Comparison of ENCODE assay signal across 9 cellular contexts in genomic region chr16:56192644-56192960, GRCh38. TPM values are rescaled to one million over a fixed set of nuclear protein-coding genes. Genes with fewer than 3 reads are reported as not detected.
A peak's percentile ranks its signal among the peaks of the same experiment; 100 is the strongest.
DNase-seq lines count a peak whose midpoint lies in the region; ATAC-seq lines count a peak whose summit lies in the region.
"Had no signal": no experiment of that assay in that cellular context is flagged by ENCODE, and none has a peak within 500 bp of the region (broad histone marks: within the 10 kb centered on the region; RNA-seq: fewer than 3 reads in every experiment).

No MANE protein-coding gene starts in this region.

- ATAC-seq in T-cell (replicated peaks in 1 of 4) (no peak), aorta (ENCODE audit: low FRiP score) (no peak)

- 7 to 16% methylated on average over 5 of the region's 5 CpGs for WGBS in aorta, 2 donors

- peaks cover 34% of the 10 kb centered on the region for H3K4me1 Mint-ChIP-seq in activated CD4-positive, alpha-beta T cell treated with anti-CD3 and anti-CD28 coated beads, Interleukin-2, amount 10 ng/mL, durations not matched to agents 24 days and 14 days
- peaks cover 18 to 38% (median 31%) of the 10 kb centered on the region in 3 donors for H3K4me1 Mint-ChIP-seq in T-cell

- H3K4me3 Mint-ChIP-seq in activated CD4-positive, alpha-beta T cell treated with anti-CD3 and anti-CD28 coated beads, Interleukin-2, amount 10 ng/mL, durations not matched to agents 24 days and 14 days, result peak overlapping the region; percentile 55
- peak overlapping the region; percentile 74 to 77 (median 77) for H3K4me3 Mint-ChIP-seq in T-cell

- H3K27ac ChIP-seq in substantia nigra (ENCODE audit: low read depth, low read length, poor library complexity, severe bottlenecking) (peak overlapping the region; percentile 96), aorta (ENCODE audit: low read depth in 1 of 2, low read length in 2 of 2) (no peak overlapping the region)

- no peaks in the 10 kb centered on the region for H3K36me3 ChIP-seq in aorta (ENCODE audit: control insufficient read depth in 1 of 2, insufficient read depth in 2 of 2, low read length in 1 of 2)

- H3K4me3 ChIP-seq in iPS-11a (ENCODE audit: low read depth, low read length) (peak overlapping the region; percentile 43), aorta (ENCODE audit: low read length in 2 of 2) (peak overlapping the region in 1 of 2 donors; percentile 92)

- intact Hi-C loops in activated CD4-positive, alpha-beta T cell treated with anti-CD3 and anti-CD28 coated beads, Interleukin-2, amount 10 ng/mL, durations not matched to agents 24 days and 14 days (cut with micrococcal nuclease), result loop anchor here (10.0 kb wide), 2 partner anchors 232 to 1268 kb away; partner anchors contain the start of gene AMFR
- intact Hi-C loops in aorta (cut with DNase I), result loop anchor here (5.0 to 10.0 kb wide), 6 partner anchors 125 to 1258 kb away; partner anchors contain the start of genes AMFR (in 1 of the 2), IRX5 (in 1 of the 2) and MMP2 (in 1 of the 2)

- peaks cover 6% of the 10 kb centered on the region for H3K36me3 Mint-ChIP-seq in activated CD4-positive, alpha-beta T cell treated with anti-CD3 and anti-CD28 coated beads, Interleukin-2, amount 10 ng/mL, durations not matched to agents 24 days and 14 days (ENCODE audit: low read depth)
- no peaks in the 10 kb centered on the region for H3K36me3 Mint-ChIP-seq in T-cell

- no peaks in the 10 kb centered on the region for H3K4me1 ChIP-seq in aorta (ENCODE audit: control insufficient read depth in 1 of 2, insufficient read depth in 2 of 2, low read length in 2 of 2)

- H3K9me3 Mint-ChIP-seq in activated CD4-positive, alpha-beta T cell treated with anti-CD3 and anti-CD28 coated beads, Interleukin-2, amount 10 ng/mL, durations not matched to agents 24 days and 14 days, result peaks cover 11% of the 10 kb centered on the region
- no peaks in the 10 kb centered on the region for H3K9me3 Mint-ChIP-seq in T-cell

- CTCF ChIA-PET in T-cell (lab: Charles Lee), result no interaction called here

- DNase-seq in activated CD4-positive, alpha-beta T cell treated with anti-CD3 and anti-CD28 coated beads, Interleukin-2, amount 10 ng/mL, durations not matched to agents 24 days and 14 days, result peak; percentile 50
- DNase-seq in activated CD4-positive, alpha-beta T cell treated with anti-CD3 and anti-CD28 coated beads for 4 hours, result no peak
- DNase-seq in T-cell (no peak), substantia nigra (lab: John Stamatoyannopoulos, UW) (no peak), DMS153 treated with DMSO at 0.1 percent for 48 hours (lab: John Stamatoyannopoulos, UW; ENCODE audit: unreplicated experiment) (no peak), AG08396 (ENCODE audit: low spot score) (no peak), aorta (no peak)

- peaks cover 79% of the 10 kb centered on the region for H3K27me3 Mint-ChIP-seq in activated CD4-positive, alpha-beta T cell treated with anti-CD3 and anti-CD28 coated beads, Interleukin-2, amount 10 ng/mL, durations not matched to agents 24 days and 14 days
- peaks cover 26 to 44% of the 10 kb centered on the region in 2 donors for H3K27me3 Mint-ChIP-seq in T-cell

- H3K27me3 ChIP-seq in aorta (ENCODE audit: control insufficient read depth in 1 of 2, insufficient read depth in 2 of 2, low read length in 1 of 2), result no peaks in the 10 kb centered on the region

- H3K9me3 ChIP-seq in aorta (ENCODE audit: control insufficient read depth, low read length), result no peaks in the 10 kb centered on the region

- H3K27ac Mint-ChIP-seq in activated CD4-positive, alpha-beta T cell treated with anti-CD3 and anti-CD28 coated beads, Interleukin-2, amount 10 ng/mL, durations not matched to agents 24 days and 14 days, result no peak overlapping the region
- H3K27ac Mint-ChIP-seq in T-cell, result peak overlapping the region in 1 of 2 donors; percentile 83

- POLR2A ChIA-PET in T-cell (lab: Charles Lee), result no interaction called here

RNA-seq across cellular contexts. Expression of gene GNAO1, which starts 1.3 kb away (rescaled TPM):
- total RNA-seq in activated CD4-positive, alpha-beta T cell treated with anti-CD3 and anti-CD28 coated beads, Interleukin-2, amount 10 ng/mL, durations not matched to agents 24 days and 14 days, result 2.0 and 2.3 TPM in 2 replicates
- 10 to 100 TPM in 3 of 5 donors, 1 to 10 TPM in 2; 3.9 to 14.2 (median 12.6) TPM for total RNA-seq in T-cell
- total RNA-seq in aorta, result 10 to 100 TPM in 1 of 2 donors, 1 to 10 TPM in 1; 6.9 to 16.2 TPM
- polyA plus RNA-seq in aorta, result 1 to 10 TPM in 1 of 2 donors, under 1 TPM in 1; 0.63 to 1.4 TPM
- total RNA-seq: pulmonary artery endothelial cell had no signal
